In the genomic region with DNA sequence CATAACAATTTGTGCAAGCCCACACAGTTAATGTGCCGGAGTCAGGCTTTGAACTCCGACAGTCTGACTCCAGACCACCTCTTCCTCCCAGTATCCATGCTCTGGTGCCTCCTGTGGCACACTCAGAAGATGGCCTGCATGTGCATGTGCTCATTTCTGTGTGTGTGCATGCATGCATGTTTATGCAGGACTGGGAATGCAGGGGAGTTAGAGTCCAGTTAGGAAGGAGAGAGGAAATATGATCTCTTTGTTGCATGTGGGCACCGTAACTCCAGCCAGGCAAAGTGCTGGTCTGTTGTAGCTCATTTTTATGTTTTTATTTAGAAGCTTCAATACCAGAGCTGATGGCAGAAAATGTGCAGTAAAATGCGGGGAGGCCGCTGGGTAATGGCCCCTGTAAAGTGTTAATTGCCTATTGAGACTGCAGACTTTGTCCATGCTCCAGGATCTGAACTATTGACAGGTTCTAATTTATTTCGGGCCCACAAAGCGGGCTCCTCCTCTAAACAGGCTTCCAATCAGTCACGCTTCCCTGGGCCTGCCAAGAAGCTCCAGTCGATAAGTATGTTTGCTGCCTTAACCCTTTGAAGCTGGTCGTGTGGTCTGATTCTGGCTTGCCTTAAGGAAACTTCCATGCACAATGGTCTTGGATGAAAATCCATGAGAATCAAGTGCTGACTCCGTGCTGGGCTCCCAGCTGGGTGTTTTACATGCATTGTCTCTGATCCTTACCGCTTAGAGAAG, we compare ENCODE assay signal across 22 cellular contexts.
"Had no signal": no experiment of that assay in that cellular context is flagged by ENCODE, and none has a peak within 500 bp of the region (broad histone marks: within the 10 kb centered on the region; RNA-seq: fewer than 3 reads in every experiment).

No MANE protein-coding gene starts in this region.

- H3K36me3 Mint-ChIP-seq: activated naive CD8-positive, alpha-beta T cell; WTC11 had no signal

- ATAC-seq: activated T-cell treated with anti-CD3 and anti-CD28 coated beads, Interleukin-2, amount 50 U/mL, for 4 hours; WTC11 had no signal

- H3K4me3 ChIP-seq: breast epithelium, MG63, SJSA1 had no signal

- H3K36me3 ChIP-seq: breast epithelium, MG63, SJSA1 had no signal

- H3K27me3 ChIP-seq: breast epithelium, MG63, SJSA1 had no signal

- H3K9me3 ChIP-seq: breast epithelium, MG63, SJSA1 had no signal

- H3K9me3 Mint-ChIP-seq: activated T-cell treated with anti-CD3 and anti-CD28 coated beads, Interleukin-2, amount 50 U/mL, for 4 hours; T-helper 1 cell treated with Interleukin-12 subunit alpha and Interleukin-12 subunit beta and Interleukin-4 antibody, amounts not matched to agents 30 μg/mL and 1 μg/mL, for 36 hours; WTC11 had no signal

- H3K4me1 ChIP-seq: breast epithelium, SJSA1 had no signal

- H3K4me3 Mint-ChIP-seq: activated naive CD8-positive, alpha-beta T cell; activated T-cell treated with anti-CD3 and anti-CD28 coated beads, Interleukin-2, amount 50 U/mL, for 4 hours; T-helper 1 cell treated with Interleukin-12 subunit alpha and Interleukin-12 subunit beta and Interleukin-4 antibody, amounts not matched to agents 30 μg/mL and 1 μg/mL, for 36 hours; WTC11 had no signal

- DNase-seq: activated CD4-positive, alpha-beta T cell treated with anti-CD3 and anti-CD28 coated beads for 48 hours; activated CD4-positive, alpha-beta T cell treated with anti-CD3 and anti-CD28 coated beads, Interleukin-2, amount 50 U/mL, for 4 hours; activated CD4-positive, CD25-positive, alpha-beta regulatory T cell treated with anti-CD3 and anti-CD28 coated beads, Interleukin-2, amount 50 U/mL, for 72 hours; activated effector memory CD4-positive, alpha-beta T cell treated with anti-CD3 and anti-CD28 coated beads, Interleukin-2, amount 50 U/mL, for 16 hours; activated naive CD4-positive, alpha-beta T cell treated with Interleukin-2 at 50 U/mL for 16 hours; activated T-cell treated with anti-CD3 and anti-CD28 coated beads, Interleukin-2, amount 50 U/mL, for 4 hours; aorta; caudate nucleus; MG63; MV-4-11; NCI-H1105; NCI-H1436; NCI-H1694 treated with DMSO at 0.1 percent for 48 hours; NCI-H2029 treated with DMSO at 0.1 percent for 48 hours; NCI-H345; NCI-H524; SHP77 had no signal

- H3K27ac Mint-ChIP-seq: activated naive CD8-positive, alpha-beta T cell; T-helper 1 cell treated with Interleukin-12 subunit alpha and Interleukin-12 subunit beta and Interleukin-4 antibody, amounts not matched to agents 30 μg/mL and 1 μg/mL, for 36 hours; WTC11 had no signal

- H3K27ac ChIP-seq: breast epithelium, SJSA1 had no signal
